1 cellular context compared by ENCODE assay signal in the genomic region with DNA sequence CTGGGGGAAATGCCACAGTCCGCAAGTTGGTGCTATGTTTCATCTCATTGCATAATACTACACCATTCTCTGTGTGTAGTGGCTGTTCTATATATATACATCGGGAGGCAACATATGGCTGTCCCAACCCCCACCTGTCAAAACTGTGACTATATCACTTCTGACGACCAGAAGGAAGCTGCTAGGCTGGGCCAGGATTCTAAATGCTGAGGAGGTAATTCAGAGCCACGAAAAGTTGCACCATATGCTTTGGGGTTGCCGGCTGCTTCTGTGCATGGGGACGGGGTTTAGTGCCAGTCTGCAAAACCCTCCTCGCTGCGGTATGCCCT.
A peak's percentile ranks its signal among the peaks of the same experiment; 100 is the strongest.
TF ChIP-seq lines count a peak whose summit lies in the region.

No MANE protein-coding gene starts in this region.

TF ChIP-seq in K562, 482 proteins besides CTCF, POLR2A, EP300 and RAD21 (continued from another document):
- TF ChIP-seq, protein P1, sequence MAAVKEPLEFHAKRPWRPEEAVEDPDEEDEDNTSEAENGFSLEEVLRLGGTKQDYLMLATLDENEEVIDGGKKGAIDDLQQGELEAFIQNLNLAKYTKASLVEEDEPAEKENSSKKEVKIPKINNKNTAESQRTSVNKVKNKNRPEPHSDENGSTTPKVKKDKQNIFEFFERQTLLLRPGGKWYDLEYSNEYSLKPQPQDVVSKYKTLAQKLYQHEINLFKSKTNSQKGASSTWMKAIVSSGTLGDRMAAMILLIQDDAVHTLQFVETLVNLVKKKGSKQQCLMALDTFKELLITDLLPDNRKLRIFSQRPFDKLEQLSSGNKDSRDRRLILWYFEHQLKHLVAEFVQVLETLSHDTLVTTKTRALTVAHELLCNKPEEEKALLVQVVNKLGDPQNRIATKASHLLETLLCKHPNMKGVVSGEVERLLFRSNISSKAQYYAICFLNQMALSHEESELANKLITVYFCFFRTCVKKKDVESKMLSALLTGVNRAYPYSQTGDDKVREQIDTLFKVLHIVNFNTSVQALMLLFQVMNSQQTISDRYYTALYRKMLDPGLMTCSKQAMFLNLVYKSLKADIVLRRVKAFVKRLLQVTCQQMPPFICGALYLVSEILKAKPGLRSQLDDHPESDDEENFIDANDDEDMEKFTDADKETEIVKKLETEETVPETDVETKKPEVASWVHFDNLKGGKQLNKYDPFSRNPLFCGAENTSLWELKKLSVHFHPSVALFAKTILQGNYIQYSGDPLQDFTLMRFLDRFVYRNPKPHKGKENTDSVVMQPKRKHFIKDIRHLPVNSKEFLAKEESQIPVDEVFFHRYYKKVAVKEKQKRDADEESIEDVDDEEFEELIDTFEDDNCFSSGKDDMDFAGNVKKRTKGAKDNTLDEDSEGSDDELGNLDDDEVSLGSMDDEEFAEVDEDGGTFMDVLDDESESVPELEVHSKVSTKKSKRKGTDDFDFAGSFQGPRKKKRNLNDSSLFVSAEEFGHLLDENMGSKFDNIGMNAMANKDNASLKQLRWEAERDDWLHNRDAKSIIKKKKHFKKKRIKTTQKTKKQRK (IDR thresholded peaks at IDR 0.05; ENCODE audit: borderline replicate concordance, low read depth, low read length) = no peak
- TF ChIP-seq ZNF707 (CRISPR knock-in tag; conservative IDR thresholded peaks at IDR 0.05) (no peak), CEBPB (tag; IDR thresholded peaks at IDR 0.05) (peak; percentile 74), SMARCB1 (IDR thresholded peaks at IDR 0.05; ENCODE audit: insufficient read length, low read depth) (no peak), TGIF2 (CRISPR knock-in tag; IDR thresholded peaks at IDR 0.05) (no peak), ZNF780A (CRISPR knock-in tag; IDR thresholded peaks at IDR 0.05) (no peak), POLR2B (IDR thresholded peaks at IDR 0.05; ENCODE audit: low read depth, partially characterized antibody) (no peak), XRCC4 (IDR thresholded peaks at IDR 0.05; ENCODE audit: extremely low read depth, insufficient read depth, insufficient read length) (no peak), NCOR1 (IDR thresholded peaks at IDR 0.05) (no peak), TCFL5 (CRISPR knock-in tag; conservative IDR thresholded peaks at IDR 0.05) (no peak), ATF7 (IDR thresholded peaks at IDR 0.05) (peak; percentile 65), ZBTB8A (IDR thresholded peaks at IDR 0.05; ENCODE audit: partially characterized antibody) (no peak), U2AF1 (optimal IDR thresholded peaks at IDR 0.05; ENCODE audit: low read depth, low read length) (no peak), SOX6 (IDR thresholded peaks at IDR 0.05) (0 out of 2 replicates have a peak, but pooled peaks have one; percentile 41), ARID1B (IDR thresholded peaks at IDR 0.05) (peak; percentile 33; the same call in 1 of the 2 replicates), JUND (IDR thresholded peaks at IDR 0.05; ENCODE audit: borderline replicate concordance, low read depth, low read length) (peak; percentile 14; the same call in 1 of the 2 replicates), JUND (tag; IDR thresholded peaks at IDR 0.05; ENCODE audit: borderline replicate concordance, low read depth, low read length) (0 out of 3 replicates have a peak, but pooled peaks have one; percentile 14), SREBF2 (CRISPR knock-in tag; IDR thresholded peaks at IDR 0.05) (no peak), FIP1L1 (IDR thresholded peaks at IDR 0.05; ENCODE audit: low read depth, low read length, poor library complexity, severe bottlenecking) (no peak), KLF6 (CRISPR knock-in tag; IDR thresholded peaks at IDR 0.05; ENCODE audit: borderline replicate concordance) (no peak), ZNF551 (CRISPR knock-in tag; IDR thresholded peaks at IDR 0.05) (no peak), CCAR2 (IDR thresholded peaks at IDR 0.05; ENCODE audit: low read depth, low read length) (no peak), ELF4 (CRISPR knock-in tag; IDR thresholded peaks at IDR 0.05) (no peak), ETV1 (tag; conservative IDR thresholded peaks at IDR 0.05; ENCODE audit: low read depth) (no peak), NR3C1 (CRISPR knock-in tag; IDR thresholded peaks at IDR 0.05) (no peak), ZNF584 (CRISPR knock-in tag; IDR thresholded peaks at IDR 0.05; ENCODE audit: low read depth) (no peak), MEF2A (IDR thresholded peaks at IDR 0.05; ENCODE audit: control insufficient read depth, low read depth, low read length) (peak; percentile 48; the same call in 1 of the 2 replicates), ZNF217 (CRISPR knock-in tag; IDR thresholded peaks at IDR 0.05) (no peak), MYC (IDR thresholded peaks at IDR 0.05; ENCODE audit: low read depth, low read length) (peak; percentile 32; the same call in 1 of the 2 replicates), MYC (CRISPR knock-in tag; IDR thresholded peaks at IDR 0.05; ENCODE audit: borderline replicate concordance, low read depth) (no peak), SIRT6 (IDR thresholded peaks at IDR 0.05; ENCODE audit: low read depth, low read length) (no peak), TEAD2 (tag; IDR thresholded peaks at IDR 0.05) (no peak), SRF (CRISPR knock-in tag; IDR thresholded peaks at IDR 0.05) (no peak), BHLHE40 (IDR thresholded peaks at IDR 0.05; ENCODE audit: low read length) (no peak), MYNN (IDR thresholded peaks at IDR 0.05) (no peak), MYNN (CRISPR knock-in tag; IDR thresholded peaks at IDR 0.05) (no peak)
- TF ChIP-seq, protein P2, sequence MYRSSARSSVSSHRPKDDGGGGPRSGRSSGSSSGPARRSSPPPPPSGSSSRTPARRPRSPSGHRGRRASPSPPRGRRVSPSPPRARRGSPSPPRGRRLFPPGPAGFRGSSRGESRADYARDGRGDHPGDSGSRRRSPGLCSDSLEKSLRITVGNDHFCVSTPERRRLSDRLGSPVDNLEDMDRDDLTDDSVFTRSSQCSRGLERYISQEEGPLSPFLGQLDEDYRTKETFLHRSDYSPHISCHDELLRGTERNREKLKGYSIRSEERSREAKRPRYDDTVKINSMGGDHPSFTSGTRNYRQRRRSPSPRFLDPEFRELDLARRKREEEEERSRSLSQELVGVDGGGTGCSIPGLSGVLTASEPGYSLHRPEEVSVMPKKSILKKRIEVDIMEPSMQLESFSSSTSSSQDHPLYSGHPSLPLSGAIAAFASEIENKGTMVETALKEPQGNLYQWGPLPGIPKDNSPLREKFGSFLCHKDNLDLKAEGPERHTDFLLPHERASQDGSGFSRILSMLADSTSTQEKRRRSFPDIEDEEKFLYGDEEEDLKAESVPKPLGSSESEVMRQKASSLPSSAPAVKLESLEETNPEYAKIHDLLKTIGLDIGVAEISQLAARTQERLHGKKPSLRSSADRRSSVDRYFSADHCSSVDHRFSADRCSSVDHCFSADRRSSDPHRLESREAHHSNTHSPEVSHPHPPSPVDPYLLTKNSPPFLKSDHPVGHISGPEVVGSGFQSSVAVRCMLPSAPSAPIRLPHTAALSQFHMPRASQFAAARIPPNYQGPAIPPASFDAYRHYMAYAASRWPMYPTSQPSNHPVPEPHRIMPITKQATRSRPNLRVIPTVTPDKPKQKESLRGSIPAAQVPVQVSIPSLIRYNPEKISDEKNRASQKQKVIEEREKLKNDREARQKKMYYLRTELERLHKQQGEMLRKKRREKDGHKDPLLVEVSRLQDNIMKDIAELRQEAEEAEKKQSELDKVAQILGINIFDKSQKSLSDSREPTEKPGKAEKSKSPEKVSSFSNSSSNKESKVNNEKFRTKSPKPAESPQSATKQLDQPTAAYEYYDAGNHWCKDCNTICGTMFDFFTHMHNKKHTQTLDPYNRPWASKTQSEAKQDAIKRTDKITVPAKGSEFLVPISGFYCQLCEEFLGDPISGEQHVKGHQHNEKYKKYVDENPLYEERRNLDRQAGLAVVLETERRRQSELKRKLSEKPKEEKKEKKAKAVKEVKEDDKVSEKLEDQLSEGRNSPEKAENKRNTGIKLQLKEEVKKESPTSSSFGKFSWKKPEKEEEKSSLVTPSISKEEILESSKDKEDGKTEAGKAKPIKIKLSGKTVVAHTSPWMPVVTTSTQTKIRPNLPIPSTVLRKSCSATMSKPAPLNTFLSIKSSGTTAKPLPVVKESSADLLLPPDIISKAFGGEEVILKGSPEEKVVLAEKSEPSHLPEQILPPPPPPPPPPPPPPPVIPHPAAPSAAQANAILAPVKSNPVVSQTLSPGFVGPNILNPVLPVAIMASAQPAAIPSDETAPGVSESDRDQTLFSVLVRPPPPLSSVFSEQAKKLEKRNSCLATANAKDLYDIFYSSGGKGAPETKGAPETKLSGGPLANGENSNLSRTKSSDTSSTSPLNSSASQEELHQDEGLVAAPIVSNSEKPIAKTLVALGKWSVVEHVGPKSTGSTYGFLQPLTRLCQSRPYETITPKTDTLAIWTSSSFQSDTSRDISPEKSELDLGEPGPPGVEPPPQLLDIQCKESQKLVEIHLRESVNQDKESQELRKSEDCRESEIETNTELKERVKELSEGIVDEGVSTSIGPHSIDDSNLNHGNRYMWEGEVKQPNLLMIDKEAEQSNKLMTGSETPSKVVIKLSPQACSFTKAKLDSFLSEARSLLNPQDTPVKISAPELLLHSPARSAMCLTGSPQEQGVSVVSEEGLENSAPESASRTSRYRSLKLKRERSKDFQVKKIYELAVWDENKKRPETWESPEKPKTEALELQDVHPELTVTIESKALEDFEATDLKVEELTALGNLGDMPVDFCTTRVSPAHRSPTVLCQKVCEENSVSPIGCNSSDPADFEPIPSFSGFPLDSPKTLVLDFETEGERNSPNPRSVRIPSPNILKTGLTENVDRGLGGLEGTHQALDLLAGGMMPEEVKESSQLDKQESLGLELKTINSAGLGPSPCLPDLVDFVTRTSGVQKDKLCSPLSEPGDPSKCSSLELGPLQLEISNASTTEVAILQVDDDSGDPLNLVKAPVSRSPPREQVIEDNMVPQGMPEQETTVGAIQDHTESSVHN (IDR thresholded peaks at IDR 0.05; ENCODE audit: borderline replicate concordance in 1 of 2, low read depth in 1 of 2) = no peak
- TF ChIP-seq, protein P3, sequence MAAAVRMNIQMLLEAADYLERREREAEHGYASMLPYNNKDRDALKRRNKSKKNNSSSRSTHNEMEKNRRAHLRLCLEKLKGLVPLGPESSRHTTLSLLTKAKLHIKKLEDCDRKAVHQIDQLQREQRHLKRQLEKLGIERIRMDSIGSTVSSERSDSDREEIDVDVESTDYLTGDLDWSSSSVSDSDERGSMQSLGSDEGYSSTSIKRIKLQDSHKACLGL (CRISPR knock-in tag; IDR thresholded peaks at IDR 0.05; ENCODE audit: borderline replicate concordance, poor library complexity, severe bottlenecking) = no peak
- TF ChIP-seq, protein P4, sequence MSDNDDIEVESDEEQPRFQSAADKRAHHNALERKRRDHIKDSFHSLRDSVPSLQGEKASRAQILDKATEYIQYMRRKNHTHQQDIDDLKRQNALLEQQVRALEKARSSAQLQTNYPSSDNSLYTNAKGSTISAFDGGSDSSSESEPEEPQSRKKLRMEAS (CRISPR knock-in tag; IDR thresholded peaks at IDR 0.05) = no peak
- TF ChIP-seq, protein P5, sequence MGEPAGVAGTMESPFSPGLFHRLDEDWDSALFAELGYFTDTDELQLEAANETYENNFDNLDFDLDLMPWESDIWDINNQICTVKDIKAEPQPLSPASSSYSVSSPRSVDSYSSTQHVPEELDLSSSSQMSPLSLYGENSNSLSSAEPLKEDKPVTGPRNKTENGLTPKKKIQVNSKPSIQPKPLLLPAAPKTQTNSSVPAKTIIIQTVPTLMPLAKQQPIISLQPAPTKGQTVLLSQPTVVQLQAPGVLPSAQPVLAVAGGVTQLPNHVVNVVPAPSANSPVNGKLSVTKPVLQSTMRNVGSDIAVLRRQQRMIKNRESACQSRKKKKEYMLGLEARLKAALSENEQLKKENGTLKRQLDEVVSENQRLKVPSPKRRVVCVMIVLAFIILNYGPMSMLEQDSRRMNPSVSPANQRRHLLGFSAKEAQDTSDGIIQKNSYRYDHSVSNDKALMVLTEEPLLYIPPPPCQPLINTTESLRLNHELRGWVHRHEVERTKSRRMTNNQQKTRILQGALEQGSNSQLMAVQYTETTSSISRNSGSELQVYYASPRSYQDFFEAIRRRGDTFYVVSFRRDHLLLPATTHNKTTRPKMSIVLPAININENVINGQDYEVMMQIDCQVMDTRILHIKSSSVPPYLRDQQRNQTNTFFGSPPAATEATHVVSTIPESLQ (CRISPR knock-in tag; IDR thresholded peaks at IDR 0.05) = no peak
